In the genomic region with DNA sequence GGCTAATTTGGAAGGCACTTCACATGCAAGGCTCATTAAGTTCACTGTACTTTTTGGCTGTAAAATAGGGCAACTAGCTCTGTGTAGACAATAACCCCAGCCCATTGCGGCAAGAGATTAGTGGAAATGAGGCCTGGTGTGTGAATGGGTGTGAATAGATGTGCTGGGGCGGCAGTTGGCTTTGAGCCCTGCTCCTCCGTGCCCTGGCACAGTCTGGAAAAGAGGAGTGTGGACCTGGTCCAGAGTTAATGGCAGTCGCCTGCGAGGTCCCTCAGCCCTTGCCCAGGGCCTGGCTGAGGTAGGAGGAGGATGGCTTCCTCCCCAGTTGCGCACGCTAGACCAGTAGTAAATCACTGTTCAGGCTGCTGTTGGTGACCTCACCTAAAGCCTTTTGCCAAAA, we compare ENCODE assay signal across 32 cellular contexts. TPM values are rescaled to one million over a fixed set of nuclear protein-coding genes. Genes with fewer than 3 reads are reported as not detected.
DNase-seq lines count a peak whose midpoint lies in the region; ATAC-seq, FAIRE-seq and TF ChIP-seq lines count a peak whose summit lies in the region.
"Had no signal": no experiment of that assay in that cellular context is flagged by ENCODE, and none has a peak within 500 bp of the region (broad histone marks: within the 10 kb centered on the region; RNA-seq: fewer than 3 reads in every experiment).

No MANE protein-coding gene starts in this region.

- H3K36me3 ChIP-seq in kidney (ENCODE audit: control insufficient read depth in 1 of 2, insufficient read depth in 2 of 2, low read length in 2 of 2) = no peaks in the 10 kb centered on the region
- H3K36me3 ChIP-seq: MG63, prostate gland, upper lobe of right lung had no signal

- ATAC-seq in left ventricle myocardium superior = peak; percentile 20
- ATAC-seq in Right ventricle myocardium superior (ENCODE audit: poor library complexity) = no peak
- no peak for ATAC-seq in HG03520 (IDR thresholded peaks at IDR 0.05; ENCODE audit: unreplicated experiment)
- ATAC-seq in HG03135 (IDR thresholded peaks at IDR 0.05; ENCODE audit: unreplicated experiment) = no peak
- ATAC-seq: activated CD4-positive, CD25-positive, alpha-beta regulatory T cell treated with anti-CD3 and anti-CD28 coated beads, Interleukin-2, amount 50 U/mL, for 24 hours; activated T-cell treated with anti-CD3 and anti-CD28 coated beads, Interleukin-2, amount 50 U/mL, for 72 hours; left lobe of liver; stimulated activated naive CD8-positive, alpha-beta T cell treated with anti-CD3 and anti-CD28 coated beads, Interleukin-15, amount 100 ng/mL, for 72 hours; upper lobe of right lung had no signal

- no peak for FAIRE-seq in kidney (lab: Jason Lieb, UNC)
- FAIRE-seq: colon had no signal

- DNase-seq in left ventricle myocardium superior = no peak
- no peak for DNase-seq in Right ventricle myocardium superior
- peak in 51 of 58 donors; percentile 10 to 93 (median 64) for DNase-seq in anterior cingulate cortex (lab: John Stamatoyannopoulos, UW)
- DNase-seq in nucleus accumbens (lab: John Stamatoyannopoulos, UW) = peak in 42 of 56 donors; percentile 7 to 77 (median 34)
- DNase-seq in H4 (ENCODE audit: low spot score) = no peak
- DNase-seq in kidney = no peak
- DNase-seq: activated naive CD4-positive, alpha-beta T cell treated with anti-CD3 and anti-CD28 coated beads, Interleukin-2, amount 50 U/mL, for 16 hours; activated T-cell treated with anti-CD3 and anti-CD28 coated beads, Interleukin-2, amount 50 U/mL, for 72 hours; DMS 273 treated with DMSO at 0.1 percent for 48 hours; GF-D8; glutamatergic neuron; MG63; NCI-H187; nephron progenitor cell; NK-92 treated with Interleukin-12 subunit alpha and Interleukin-12 subunit beta, amount 100 ng/mL, for 24 hours; SK-N-SH; stimulated activated CD4-positive, alpha-beta T cell treated with anti-CD3 and anti-CD28 coated beads, Interleukin-2, amount 100 ng/mL, for 48 hours; stimulated activated naive CD8-positive, alpha-beta T cell treated with anti-CD3 and anti-CD28 coated beads, Interleukin-15, amount 100 ng/mL, for 72 hours; upper lobe of right lung had no signal

- H3K9ac ChIP-seq in kidney (ENCODE audit: low read length in 2 of 2) = no peak overlapping the region
- H3K9ac ChIP-seq: SK-N-SH had no signal

- no peak overlapping the region for H3K27ac ChIP-seq in kidney (ENCODE audit: low read depth in 2 of 2, low read length in 2 of 2)
- H3K27ac ChIP-seq: prostate gland, upper lobe of right lung had no signal

- intact Hi-C loops in left ventricle myocardium superior (cut with micrococcal nuclease) = no loop called here
- intact Hi-C loops in Right ventricle myocardium superior (cut with DNase I) = no loop called here
- intact Hi-C loops in kidney (cut with DNase I) = no loop called here

- H3K9me3 ChIP-seq in kidney (ENCODE audit: control insufficient read depth in 1 of 2, low read length in 2 of 2) = no peaks in the 10 kb centered on the region
- H3K9me3 ChIP-seq: MG63, prostate gland, SK-N-SH, upper lobe of right lung had no signal

- no peak for TF ChIP-seq CTCF in kidney (IDR thresholded peaks at IDR 0.05; ENCODE audit: borderline replicate concordance, extremely low read depth, insufficient read depth)

- peaks cover 3 to 4% of the 10 kb centered on the region in 2 donors for H3K4me1 ChIP-seq in kidney (ENCODE audit: control insufficient read depth in 1 of 2, insufficient read depth in 1 of 2, low read depth in 1 of 2, low read length in 2 of 2)
- H3K4me1 ChIP-seq: upper lobe of right lung had no signal

- no peak overlapping the region for H3K4me3 ChIP-seq in kidney (ENCODE audit: low read length in 2 of 2)
- H3K4me3 ChIP-seq: MG63, prostate gland, skin epidermis, upper lobe of right lung had no signal

RNA-seq across cellular contexts. Expression of gene KISS1, which starts 4.8 kb away (rescaled TPM):
- total RNA-seq in left ventricle myocardium superior (not detected), Right ventricle myocardium superior (not detected), kidney (0.50 TPM)
- not detected in 2 replicates for total RNA-seq in H4 (2014; rRNA removed; shearing (Covaris generic))
- 25.2 TPM for polyA plus RNA-seq in kidney (ENCODE audit: insufficient read depth, low read depth, low replicate concordance)
- total RNA-seq: A673; activated T-cell treated with anti-CD3 and anti-CD28 coated beads, Interleukin-2, amount 50 U/mL, for 72 hours; mononuclear cell; NCI-H460 had no signal
- polyA plus RNA-seq: CD14-positive monocyte, IgD-negative memory B cell had no signal

RNA-seq across cellular contexts. Expression of gene GOLT1A, which starts 22.3 kb away (rescaled TPM):
- not detected for total RNA-seq in left ventricle myocardium superior
- total RNA-seq in Right ventricle myocardium superior = not detected
- total RNA-seq in H4 (2014; rRNA removed; shearing (Covaris generic)) = not detected in 2 replicates
- 8.9 TPM for total RNA-seq in kidney
- 47.7 TPM for polyA plus RNA-seq in kidney (ENCODE audit: insufficient read depth, low read depth, low replicate concordance)
- total RNA-seq: A673, mononuclear cell, NCI-H460, RPMI7951 had no signal
- polyA plus RNA-seq: CD14-positive monocyte, IgD-negative memory B cell, SK-N-SH had no signal

RNA-seq across cellular contexts. Expression of gene REN, which starts 25.3 kb away (rescaled TPM):
- total RNA-seq in left ventricle myocardium superior = not detected
- total RNA-seq in Right ventricle myocardium superior = not detected
- total RNA-seq in H4 (2014; rRNA removed; shearing (Covaris generic)) = not detected in 2 replicates
- 32.4 TPM for total RNA-seq in kidney
- 1,159 TPM for polyA plus RNA-seq in kidney (ENCODE audit: insufficient read depth, low read depth, low replicate concordance)
- total RNA-seq: A673; activated T-cell treated with anti-CD3 and anti-CD28 coated beads, Interleukin-2, amount 50 U/mL, for 72 hours; mononuclear cell; NCI-H460 had no signal
- polyA plus RNA-seq: CD14-positive monocyte, IgD-negative memory B cell, SK-N-SH had no signal

RNA-seq across cellular contexts. Expression of gene ETNK2, which starts 39.6 kb away (rescaled TPM):
- total RNA-seq in left ventricle myocardium superior (3.3 TPM), Right ventricle myocardium superior (5.2 TPM), kidney (33.3 TPM)
- 18.3 and 19.1 TPM in 2 replicates for total RNA-seq in H4 (2014; rRNA removed; shearing (Covaris generic))
- 166 TPM for polyA plus RNA-seq in kidney (ENCODE audit: insufficient read depth, low read depth, low replicate concordance)
- polyA plus RNA-seq: CD14-positive monocyte had no signal

Comparison
In these comparisons a context has a peak if more than half of its experiments do, and no peak if none do; other contexts are left out.
1. DNase-seq: peak in anterior cingulate cortex (51 of 58) and nucleus accumbens (42 of 56); none in left ventricle myocardium superior (single experiment), Right ventricle myocardium superior (single experiment), H4 (single experiment) and kidney (single experiment).
2. RNA of gene REN, which starts 25.3 kb away (total RNA-seq): 32.4 TPM in kidney (single experiment); not detected in left ventricle myocardium superior (single experiment), not detected in Right ventricle myocardium superior (single experiment) and not detected in H4; every median in the first group is over 10 times any median in the second.